In genomic region chr14:48398675-48399282, GRCh38 we compare ENCODE assay signal across 8 cellular contexts.
DNase-seq lines count a peak whose midpoint lies in the region; TF ChIP-seq lines count a peak whose summit lies in the region.

No MANE protein-coding gene starts in this region.

- H3K9me3 ChIP-seq in OCI-LY1 (ENCODE audit: low read length) (no peaks in the 10 kb centered on the region), parathyroid adenoma (ENCODE audit: control insufficient read depth, low read length) (no peaks in the 10 kb centered on the region)
- H3K9me3 ChIP-seq in CD8-positive, alpha-beta memory T cell (ENCODE audit: low read length): no peaks in the 10 kb centered on the region

- no peaks in the 10 kb centered on the region for H3F3A ChIP-seq in OCI-LY1 (ENCODE audit: insufficient read depth, low read length)

- CTCF ChIA-PET in CD8-positive, alpha-beta memory T cell (lab: Charles Lee): no interaction called here

- H3K4me3 Mint-ChIP-seq in CD8-positive, alpha-beta memory T cell: no peak overlapping the region

- H3K27ac ChIP-seq in OCI-LY1 (ENCODE audit: low read depth, low read length, poor library complexity, severe bottlenecking): no peak overlapping the region
- no peak overlapping the region for H3K27ac ChIP-seq in parathyroid adenoma
- H3K27ac ChIP-seq in CD8-positive, alpha-beta memory T cell (ENCODE audit: low read depth, low read length): no peak overlapping the region

- H3K9me3 Mint-ChIP-seq in CD8-positive, alpha-beta memory T cell: peaks cover 0 to 6% (median 0%) of the 10 kb centered on the region in 5 donors

- H3K9me2 ChIP-seq in OCI-LY1 (ENCODE audit: low read depth, low read length): no peaks in the 10 kb centered on the region

- no peak overlapping the region for H3K4me2 ChIP-seq in OCI-LY1 (ENCODE audit: low read length)
- H3K4me2 ChIP-seq in parathyroid adenoma (ENCODE audit: low read length): no peak overlapping the region

- no peaks in the 10 kb centered on the region for H4K20me1 ChIP-seq in OCI-LY1 (ENCODE audit: insufficient read depth, low read length)

- H3K4me1 Mint-ChIP-seq in CD8-positive, alpha-beta memory T cell: no peaks in the 10 kb centered on the region

- H3K4me3 ChIP-seq in GM06990 (replicated peaks; ENCODE audit: low read depth, low read length) (no peak overlapping the region), OCI-LY1 (ENCODE audit: low read depth, low read length, poor library complexity, severe bottlenecking) (no peak overlapping the region), epithelial cell of esophagus (ENCODE audit: low read length) (no peak overlapping the region), parathyroid adenoma (ENCODE audit: low read depth, low read length) (no peak overlapping the region)
- no peak overlapping the region for H3K4me3 ChIP-seq in CD8-positive, alpha-beta memory T cell (ENCODE audit: low read length)

- H3K36me3 ChIP-seq in GM06990 (ENCODE audit: control insufficient read depth, insufficient read depth, low read length) (no peaks in the 10 kb centered on the region), OCI-LY1 (ENCODE audit: insufficient read depth, low read length) (no peaks in the 10 kb centered on the region), parathyroid adenoma (ENCODE audit: control insufficient read depth, insufficient read depth, low read length) (no peaks in the 10 kb centered on the region)
- no peaks in the 10 kb centered on the region for H3K36me3 ChIP-seq in CD8-positive, alpha-beta memory T cell (ENCODE audit: insufficient read depth, low read length)

- H2AFZ ChIP-seq in OCI-LY1 (ENCODE audit: low read length): no peak overlapping the region
- no peak overlapping the region for H2AFZ ChIP-seq in parathyroid adenoma

- H3K9ac ChIP-seq in OCI-LY1 (ENCODE audit: low read length): no peak overlapping the region
- no peak overlapping the region for H3K9ac ChIP-seq in parathyroid adenoma

- H3K27me3 ChIP-seq in GM06990 (replicated peaks; ENCODE audit: control insufficient read depth, insufficient read depth, low read length) (no peaks in the 10 kb centered on the region), OCI-LY1 (ENCODE audit: insufficient read depth, low read length) (no peaks in the 10 kb centered on the region), parathyroid adenoma (ENCODE audit: control insufficient read depth, insufficient read depth, low read length) (no peaks in the 10 kb centered on the region)
- H3K27me3 ChIP-seq in CD8-positive, alpha-beta memory T cell (ENCODE audit: insufficient read depth, low read length, poor library complexity, severe bottlenecking): no peaks in the 10 kb centered on the region

- H3K79me2 ChIP-seq in OCI-LY1 (ENCODE audit: insufficient read depth, low read length) (no peaks in the 10 kb centered on the region), parathyroid adenoma (no peaks in the 10 kb centered on the region)

- H3K4me1 ChIP-seq in OCI-LY1 (ENCODE audit: insufficient read depth, low read length, severe bottlenecking): no peaks in the 10 kb centered on the region
- H3K4me1 ChIP-seq in parathyroid adenoma: no peaks in the 10 kb centered on the region
- no peaks in the 10 kb centered on the region for H3K4me1 ChIP-seq in CD8-positive, alpha-beta memory T cell (ENCODE audit: insufficient read depth, low read length)

- POLR2A ChIA-PET in CD8-positive, alpha-beta memory T cell (lab: Charles Lee): no interaction called here

- TF ChIP-seq CTCF in GM06990 (IDR thresholded peaks at IDR 0.05; ENCODE audit: insufficient read depth, low read length, poor library complexity, severe bottlenecking): peak; percentile 48
- TF ChIP-seq CTCF in OCI-LY1 (IDR thresholded peaks at IDR 0.05; ENCODE audit: low read length): peak; percentile 93
- TF ChIP-seq CTCF in epithelial cell of esophagus (IDR thresholded peaks at IDR 0.05; ENCODE audit: insufficient read depth, low read depth, low read length, missing control alignments): peak; percentile 63
- TF ChIP-seq CTCF in parathyroid adenoma (IDR thresholded peaks at IDR 0.05): peak; percentile 45

- no peaks in the 10 kb centered on the region for H3K36me3 Mint-ChIP-seq in CD8-positive, alpha-beta memory T cell

- no peaks in the 10 kb centered on the region for H3K27me3 Mint-ChIP-seq in CD8-positive, alpha-beta memory T cell

- DNase-seq in GM06990 (ENCODE audit: extremely low read depth, insufficient read length): no peak
- peak; percentile 37 for DNase-seq in HS-5 (ENCODE audit: low read depth)
- DNase-seq in epithelial cell of esophagus (ENCODE audit: low read depth): peak; percentile 59
- DNase-seq in stimulated activated CD4-positive, alpha-beta T cell treated with anti-CD3 and anti-CD28 coated beads, Interleukin-1b, Interleukin-23, amount 100 ng/mL, for 48 hours: no peak
- no peak for DNase-seq in activated CD4-positive, CD25-positive, alpha-beta regulatory T cell treated with anti-CD3 and anti-CD28 coated beads, Interleukin-2, amount 50 U/mL, for 72 hours
- DNase-seq in CD8-positive, alpha-beta memory T cell: no peak

- no peak overlapping the region for H3K27ac Mint-ChIP-seq in CD8-positive, alpha-beta memory T cell

Comparison
In these comparisons a context has a peak if more than half of its experiments do, and no peak if none do; other contexts are left out.
1. DNase-seq: peak in HS-5 (single experiment) and epithelial cell of esophagus (single experiment); none in GM06990 (single experiment), stimulated activated CD4-positive, alpha-beta T cell treated with anti-CD3 and anti-CD28 coated beads, Interleukin-1b, Interleukin-23, amount 100 ng/mL, for 48 hours (single experiment), activated CD4-positive, CD25-positive, alpha-beta regulatory T cell treated with anti-CD3 and anti-CD28 coated beads, Interleukin-2, amount 50 U/mL, for 72 hours (single experiment) and CD8-positive, alpha-beta memory T cell (0 of 5).
2. Peak in every context shown above with its lines, with median percentiles within 50 percentile points of each other: CTCF ChIP-seq.